Comparison of ENCODE assay signal across 25 cellular contexts in genomic region chrX:25207803-25208202, GRCh38.
"Had no signal": no experiment of that assay in that cellular context is flagged by ENCODE, and none has a peak within 500 bp of the region (broad histone marks: within the 10 kb centered on the region; RNA-seq: fewer than 3 reads in every experiment).

No MANE protein-coding gene starts in this region.

- ATAC-seq: esophagus mucosa; gastroesophageal sphincter; heart left ventricle; left colon; left ventricle myocardium superior; mucosa of descending colon; right cardiac atrium; stimulated activated memory B cell treated with anti-CD40 and anti-IgM and Interleukin-4, amounts not matched to agents 10 μg/mL and 1 μg/mL and 100 μg/mL, for 72 hours; stimulated activated naive CD8-positive, alpha-beta T cell treated with anti-CD3 and anti-CD28 coated beads, Interleukin-15, Interleukin-2, amounts not matched to agents 100 U/mL and 50 U/mL, for 24 hours had no signal

- H3K4me1 ChIP-seq: foreskin keratinocyte, gastroesophageal sphincter, heart left ventricle, prostate gland, spleen, testis, tibial artery had no signal

- H3K79me2 ChIP-seq: hepatocyte had no signal

- DNase-seq: dorsolateral prefrontal cortex; effector CD4-positive, alpha-beta T cell; foreskin keratinocyte; heart left ventricle; left colon; left ventricle myocardium superior; mucosa of descending colon; naive B cell; nucleus accumbens; right cardiac atrium; spleen; stimulated activated CD4-positive, alpha-beta T cell treated with anti-CD3 and anti-CD28 coated beads, Interleukin-4, amount 100 ng/mL, for 4 hours; stimulated activated naive CD8-positive, alpha-beta T cell treated with anti-CD3 and anti-CD28 coated beads, Interleukin-15, Interleukin-2, amounts not matched to agents 100 U/mL and 50 U/mL, for 24 hours; substantia nigra; testis; tibial artery had no signal

- H3K4me3 ChIP-seq: dorsolateral prefrontal cortex, gastroesophageal sphincter, heart left ventricle, hepatocyte, lung, mucosa of descending colon, prostate gland, skin epidermis, spleen, testis, tibial artery had no signal

- FAIRE-seq: colon had no signal

- H3K27me3 ChIP-seq: foreskin keratinocyte, gastroesophageal sphincter, heart left ventricle, hepatocyte, spleen, testis, tibial artery had no signal

- H3K4me2 ChIP-seq: hepatocyte had no signal

- H3K36me3 ChIP-seq: gastroesophageal sphincter, heart left ventricle, prostate gland, spleen, tibial artery had no signal

- H3K9me3 ChIP-seq: gastroesophageal sphincter, mucosa of descending colon, prostate gland, spleen, testis had no signal

- H2AFZ ChIP-seq: hepatocyte had no signal

- H3K27ac ChIP-seq: dorsolateral prefrontal cortex, epithelial cell of prostate, foreskin keratinocyte, gastroesophageal sphincter, heart left ventricle, hepatocyte, prostate gland, skin epidermis, spleen, testis, tibial artery had no signal
